25 cellular contexts compared by ENCODE assay signal in genomic region chr16:80794071-80794470, GRCh38.
"Had no signal": no experiment of that assay in that cellular context is flagged by ENCODE, and none has a peak within 500 bp of the region (broad histone marks: within the 10 kb centered on the region; RNA-seq: fewer than 3 reads in every experiment).

No MANE protein-coding gene starts in this region.

- DNase-seq: dermis blood vessel endothelial cell; dorsolateral prefrontal cortex; effector CD4-positive, alpha-beta T cell; effector memory CD4-positive, alpha-beta T cell; foreskin keratinocyte; heart left ventricle; hypothalamus; immature natural killer cell; left cardiac atrium; left ventricle myocardium superior; lower lobe of right lung; mesenchymal stem cell; mucosa of descending colon; naive B cell had no signal

- H3K4me3 Mint-ChIP-seq: immature natural killer cell, mesothelial cell of epicardium, naive B cell had no signal

- H3K36me3 ChIP-seq: esophagus muscularis mucosa, gastroesophageal sphincter, heart left ventricle, left lung, lower lobe of right lung had no signal

- H2AFZ ChIP-seq: hepatocyte had no signal

- H3K4me1 ChIP-seq: esophagus muscularis mucosa, foreskin keratinocyte, gastroesophageal sphincter, left lung, lower lobe of right lung had no signal

- FAIRE-seq: colon, endothelial cell of umbilical vein, frontal cortex, islet of Langerhans, keratinocyte had no signal

- H3K36me3 Mint-ChIP-seq: immature natural killer cell, mesothelial cell of epicardium, naive B cell had no signal

- H3K4me3 ChIP-seq: coronary artery, dorsolateral prefrontal cortex, esophagus muscularis mucosa, gastroesophageal sphincter, heart left ventricle, hepatocyte, left lung, lower lobe of right lung, mucosa of descending colon had no signal

- H3K4me2 ChIP-seq: hepatocyte had no signal

- H3K27ac Mint-ChIP-seq: immature natural killer cell, mesothelial cell of epicardium, naive B cell had no signal

- H3K27ac ChIP-seq: coronary artery, dorsolateral prefrontal cortex, esophagus muscularis mucosa, foreskin keratinocyte, gastroesophageal sphincter, heart left ventricle, hepatocyte, left lung, lower lobe of right lung had no signal

- H3K9me3 ChIP-seq: esophagus muscularis mucosa, left lung, lower lobe of right lung, mucosa of descending colon had no signal

- H3K4me1 Mint-ChIP-seq: immature natural killer cell, mesothelial cell of epicardium, naive B cell had no signal

- H3K27me3 ChIP-seq: dorsolateral prefrontal cortex, esophagus muscularis mucosa, foreskin keratinocyte, gastroesophageal sphincter, heart left ventricle, hepatocyte, left lung had no signal

- H3K9me3 Mint-ChIP-seq: immature natural killer cell, mesothelial cell of epicardium had no signal

- H3K27me3 Mint-ChIP-seq: naive B cell had no signal
